ENCODE assay signal across 8 cellular contexts in genomic region chr1:30106125-30106524, GRCh38.
DNase-seq lines count a peak whose midpoint lies in the region; ATAC-seq and TF ChIP-seq lines count a peak whose summit lies in the region.

No MANE protein-coding gene starts in this region.

- H3K4me3 ChIP-seq in fibroblast of lung (replicated peaks in 1 of 4; ENCODE audit: control extremely low read depth in 1 of 4, insufficient read depth in 1 of 4, low read depth in 3 of 4, low read length in 4 of 4) (no peak overlapping the region), smooth muscle cell (no peak overlapping the region)

- H4K20me1 ChIP-seq in fibroblast of lung (ENCODE audit: control insufficient read depth, extremely low read depth, insufficient read depth, low read length) = no peaks in the 10 kb centered on the region
- no peaks in the 10 kb centered on the region for H4K20me1 ChIP-seq in smooth muscle cell (ENCODE audit: low read depth)

- H3K9ac ChIP-seq in fibroblast of lung (ENCODE audit: insufficient read depth, low read length) (no peak overlapping the region), smooth muscle cell (ENCODE audit: low read depth) (no peak overlapping the region)

- H3K9me3 ChIP-seq in fibroblast of lung (ENCODE audit: control insufficient read depth, insufficient read depth, low read depth, low read length) = no peaks in the 10 kb centered on the region
- no peaks in the 10 kb centered on the region for H3K9me3 ChIP-seq in smooth muscle cell (replicated peaks; ENCODE audit: low read depth)

- intact Hi-C loops in posterior cingulate gyrus (cut with DNase I) = no loop called here

- 27% methylated on average over 8 of the region's 8 CpGs for WGBS in smooth muscle cell (ENCODE audit: low lambda C conversion rate)

- H2AFZ ChIP-seq in fibroblast of lung (ENCODE audit: low read length) (no peak overlapping the region), smooth muscle cell (ENCODE audit: low read depth) (no peak overlapping the region)

- no peaks in the 10 kb centered on the region for H3F3A ChIP-seq in smooth muscle cell (ENCODE audit: low read depth)

- H3K27me3 ChIP-seq in fibroblast of lung (ENCODE audit: control insufficient read depth, insufficient read depth, low read length) (no peaks in the 10 kb centered on the region), smooth muscle cell (ENCODE audit: low read depth) (peaks cover 63% of the 10 kb centered on the region)

- H3K4me1 ChIP-seq in fibroblast of lung (ENCODE audit: control insufficient read depth, extremely low read depth, insufficient read depth, low read length) = no peaks in the 10 kb centered on the region
- H3K4me1 ChIP-seq in smooth muscle cell (ENCODE audit: low read depth) = no peaks in the 10 kb centered on the region

- H3K27ac ChIP-seq in fibroblast of lung (ENCODE audit: insufficient read depth, low read length) = no peak overlapping the region
- no peak overlapping the region for H3K27ac ChIP-seq in smooth muscle cell (ENCODE audit: low read depth)

- peak; percentile 5 to 66 for DNase-seq in NCI-H526 (lab: John Stamatoyannopoulos, UW)
- DNase-seq in NCI-H526 treated with DMSO at 0.1 percent for 48 hours (lab: John Stamatoyannopoulos, UW) = no peak
- peak; percentile 10 for DNase-seq in OCI-M1 (lab: John Stamatoyannopoulos, UW)
- peak; percentile 26 to 28 for DNase-seq in fibroblast of lung (ENCODE audit: low read depth in 2 of 2)
- DNase-seq in smooth muscle cell (lab: John Stamatoyannopoulos, UW; ENCODE audit: unreplicated experiment) = no peak
- no peak for DNase-seq in posterior cingulate gyrus
- no peak for DNase-seq in C1 segment of cervical spinal cord (lab: John Stamatoyannopoulos, UW)

- H3K36me3 ChIP-seq in fibroblast of lung (ENCODE audit: control insufficient read depth, insufficient read depth, low read length) (no peaks in the 10 kb centered on the region), smooth muscle cell (ENCODE audit: low read depth) (no peaks in the 10 kb centered on the region)

- H3K4me2 ChIP-seq in fibroblast of lung (ENCODE audit: extremely low read depth, insufficient read depth, low read length) (no peak overlapping the region), smooth muscle cell (no peak overlapping the region)

- no peak for ATAC-seq in GM21737 (IDR thresholded peaks at IDR 0.05; ENCODE audit: unreplicated experiment)

- TF ChIP-seq CTCF in fibroblast of lung (conservative IDR thresholded peaks at IDR 0.05 in 1 of 2, IDR thresholded peaks at IDR 0.05 in 1 of 2; ENCODE audit: low read depth in 1 of 2, low read length in 2 of 2) (peak; percentile 19 to 51), smooth muscle cell (IDR thresholded peaks at IDR 0.05; ENCODE audit: borderline replicate concordance, insufficient read depth, poor library complexity, severe bottlenecking) (peak; percentile 52)

- H3K79me2 ChIP-seq in fibroblast of lung (ENCODE audit: control insufficient read depth, insufficient read depth, low read length) (no peaks in the 10 kb centered on the region), smooth muscle cell (ENCODE audit: low read depth) (no peaks in the 10 kb centered on the region)

Comparison
In these comparisons a context has a peak if more than half of its experiments do, and no peak if none do; other contexts are left out.
1. DNase-seq: peak in NCI-H526 (2 of 2), OCI-M1 (single experiment) and fibroblast of lung (2 of 2); none in NCI-H526 treated with DMSO at 0.1 percent for 48 hours (single experiment), smooth muscle cell (single experiment), posterior cingulate gyrus (0 of 10) and C1 segment of cervical spinal cord (0 of 14).